25 cellular contexts compared by ENCODE assay signal in the genomic region with DNA sequence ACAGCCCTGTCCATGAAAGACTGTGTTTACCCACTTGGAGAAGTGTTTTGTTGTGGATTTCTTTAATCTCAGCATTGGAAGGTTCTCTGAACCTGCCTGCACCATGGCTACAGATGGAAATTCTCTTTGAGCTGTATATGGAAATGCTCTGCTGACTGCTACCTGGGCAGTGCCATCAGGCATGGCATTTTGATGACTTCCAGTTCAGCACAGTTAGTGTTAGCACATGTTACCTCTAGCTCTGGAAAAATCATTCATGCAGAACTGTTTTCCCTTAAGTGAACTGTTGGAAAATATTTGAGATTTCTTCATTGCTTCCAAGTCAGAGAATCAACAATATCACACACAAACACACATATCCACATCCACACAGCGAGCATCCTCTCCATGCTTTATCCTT. TPM values are rescaled to one million over a fixed set of nuclear protein-coding genes. Genes with fewer than 3 reads are reported as not detected.
DNase-seq lines count a peak whose midpoint lies in the region; ATAC-seq, FAIRE-seq and TF ChIP-seq lines count a peak whose summit lies in the region.
"Had no signal": no experiment of that assay in that cellular context is flagged by ENCODE, and none has a peak within 500 bp of the region (broad histone marks: within the 10 kb centered on the region; RNA-seq: fewer than 3 reads in every experiment).

No MANE protein-coding gene starts in this region.

- intact Hi-C loops in thyroid gland (cut with DNase I) = no loop called here
- intact Hi-C loops in activated CD8-positive, alpha-beta T cell treated with anti-CD3 and anti-CD28 coated beads for 36 hours (cut with micrococcal nuclease) = no loop called here

- H3K36me3 Mint-ChIP-seq in activated CD8-positive, alpha-beta T cell treated with anti-CD3 and anti-CD28 coated beads for 36 hours (ENCODE audit: low read depth) = no peaks in the 10 kb centered on the region
- H3K36me3 Mint-ChIP-seq: CD14-positive monocyte had no signal

- POLR2A ChIA-PET in activated CD8-positive, alpha-beta T cell treated with anti-CD3 and anti-CD28 coated beads for 36 hours (lab: Charles Lee) = no interaction called here

- peaks cover 31 to 35% of the 10 kb centered on the region in 2 donors for H3K4me1 ChIP-seq in thyroid gland
- H3K4me1 ChIP-seq: BE2C, HAP-1, SJSA1 had no signal

- no peaks in the 10 kb centered on the region for H3K27me3 Mint-ChIP-seq in activated CD8-positive, alpha-beta T cell treated with anti-CD3 and anti-CD28 coated beads for 36 hours

- H3K4me3 Mint-ChIP-seq in activated CD8-positive, alpha-beta T cell treated with anti-CD3 and anti-CD28 coated beads for 36 hours = no peak overlapping the region
- H3K4me3 Mint-ChIP-seq: CD14-positive monocyte, HFFc6 had no signal

- no peaks in the 10 kb centered on the region for H3K9me3 Mint-ChIP-seq in activated CD8-positive, alpha-beta T cell treated with anti-CD3 and anti-CD28 coated beads for 36 hours
- H3K9me3 Mint-ChIP-seq: HFFc6 had no signal

- 41 to 62% methylated on average over 1 of the region's 1 CpG for WGBS in thyroid gland, 2 donors

- peak; percentile 52 for DNase-seq in NCI-H2107 treated with DMSO at 0.1 percent for 48 hours (lab: John Stamatoyannopoulos, UW; ENCODE audit: unreplicated experiment)
- DNase-seq in NCI-H2107 (lab: John Stamatoyannopoulos, UW) = no peak
- peak; percentile 62 for DNase-seq in NCI-H69 (lab: John Stamatoyannopoulos, UW)
- DNase-seq in thyroid gland = peak; percentile 68 to 72
- no peak for DNase-seq in GM19239 (ENCODE audit: insufficient read length, low spot score)
- DNase-seq in activated CD8-positive, alpha-beta T cell treated with anti-CD3 and anti-CD28 coated beads for 36 hours = no peak
- DNase-seq: BE2C, Calu3, GOT3, HFFc6, Kasumi-1, NCI-H1105, NCI-H1436 treated with DMSO at 0.1 percent for 48 hours, NCI-H187 treated with DMSO at 0.1 percent for 48 hours, NCI-H524, NCI-H774, PC-9 had no signal

- FAIRE-seq in islet of Langerhans (lab: Jason Lieb, UNC) = peak; percentile 60
- FAIRE-seq in GM19239 (lab: Jason Lieb, UNC) = no peak
- FAIRE-seq: HepG2, K562 had no signal

- peak overlapping the region; percentile 56 to 74 (median 73) for H3K27ac ChIP-seq in thyroid gland
- H3K27ac ChIP-seq: 22Rv1, PC-9, SJSA1 had no signal

- H3K27me3 ChIP-seq in thyroid gland = no peaks in the 10 kb centered on the region
- H3K27me3 ChIP-seq: BE2C, SJSA1 had no signal

- no peak overlapping the region for H3K4me3 ChIP-seq in thyroid gland (replicated peaks in 1 of 3)
- H3K4me3 ChIP-seq: HAP-1, K562, PC-9, SJSA1 had no signal

- TF ChIP-seq CTCF in thyroid gland (IDR thresholded peaks at IDR 0.05) = peak in 1 of 6 experiments; percentile 4
- TF ChIP-seq CTCF in activated CD8-positive, alpha-beta T cell treated with anti-CD3 and anti-CD28 coated beads for 36 hours (IDR thresholded peaks at IDR 0.05) = no peak

- no peaks in the 10 kb centered on the region for H3K36me3 ChIP-seq in thyroid gland
- H3K36me3 ChIP-seq: BE2C, HAP-1, SJSA1 had no signal

- CTCF ChIA-PET in activated CD8-positive, alpha-beta T cell treated with anti-CD3 and anti-CD28 coated beads for 36 hours (lab: Charles Lee) = interaction anchor here (1.0 to 1.7 kb wide), 3 partner anchors 11 to 120 kb away, joined by 3 to 6 read pairs (median 4); no protein-coding TSS in a partner anchor

- H3K4me1 Mint-ChIP-seq in activated CD8-positive, alpha-beta T cell treated with anti-CD3 and anti-CD28 coated beads for 36 hours (ENCODE audit: low read depth) = peaks cover 7% of the 10 kb centered on the region
- H3K4me1 Mint-ChIP-seq: CD14-positive monocyte had no signal

- no peak for ATAC-seq in activated CD8-positive, alpha-beta T cell treated with anti-CD3 and anti-CD28 coated beads for 36 hours
- ATAC-seq: HepG2, Right ventricle myocardium inferior had no signal

- no peak overlapping the region for H3K27ac Mint-ChIP-seq in activated CD8-positive, alpha-beta T cell treated with anti-CD3 and anti-CD28 coated beads for 36 hours
- H3K27ac Mint-ChIP-seq: CD14-positive monocyte, HFFc6 had no signal

- TF ChIP-seq POLR2A in thyroid gland (IDR thresholded peaks at IDR 0.05) = no peak

- no peaks in the 10 kb centered on the region for H3K9me3 ChIP-seq in thyroid gland
- H3K9me3 ChIP-seq: BE2C, HAP-1, SJSA1 had no signal

RNA-seq across cellular contexts. Expression of gene RIC8B, which starts 52.6 kb away (rescaled TPM):
- 10 to 100 TPM; 32.5 to 49.8 (median 41.6) TPM for total RNA-seq in thyroid gland
- total RNA-seq in activated CD8-positive, alpha-beta T cell treated with anti-CD3 and anti-CD28 coated beads for 36 hours = 10 to 100 TPM; 10.4 to 11.0 TPM

Comparison
In these comparisons a context has a peak if more than half of its experiments do, and no peak if none do; other contexts are left out.
1. DNase-seq: peak in NCI-H2107 treated with DMSO at 0.1 percent for 48 hours (single experiment), NCI-H69 (single experiment) and thyroid gland (2 of 2); none in NCI-H2107 (single experiment), GM19239 (single experiment) and activated CD8-positive, alpha-beta T cell treated with anti-CD3 and anti-CD28 coated beads for 36 hours (single experiment).